7 cellular contexts compared by ENCODE assay signal in the genomic region with DNA sequence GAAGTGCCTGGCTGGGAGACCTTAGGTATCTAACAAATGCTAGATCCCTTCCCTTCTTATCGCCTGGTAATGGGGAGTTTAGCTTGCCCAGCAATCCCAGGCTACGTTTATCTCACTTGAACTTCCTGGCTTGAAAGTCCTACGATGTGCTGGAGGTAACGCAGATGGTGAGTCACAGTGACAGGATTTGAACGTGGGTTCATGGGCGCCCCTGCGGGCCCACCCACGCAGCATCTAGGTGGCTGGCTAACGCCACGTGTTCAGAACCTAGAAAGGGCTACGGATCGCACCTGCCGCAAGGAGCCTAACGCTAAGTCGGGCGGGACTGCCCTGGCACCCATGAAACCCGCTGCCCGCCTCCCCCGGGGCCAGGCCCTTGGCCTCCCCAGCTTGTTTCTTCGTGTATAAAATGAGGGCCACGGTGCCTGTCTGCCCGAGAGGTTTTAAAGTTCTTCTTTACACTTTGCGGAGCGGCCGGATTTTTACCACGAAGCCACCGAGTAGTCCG. TPM values are rescaled to one million over a fixed set of nuclear protein-coding genes. Genes with fewer than 3 reads are reported as not detected.
DNase-seq lines count a peak whose midpoint lies in the region; ATAC-seq and TF ChIP-seq lines count a peak whose summit lies in the region.

No MANE protein-coding gene starts in this region.

- H3K27ac ChIP-seq in temporal lobe (ENCODE audit: low read depth, low read length): peak overlapping the region; percentile 73

- H3K4me1 ChIP-seq in NT2/D1 (ENCODE audit: insufficient read depth, insufficient read length): peaks cover 3% of the 10 kb centered on the region
- peaks cover 32% of the 10 kb centered on the region for H3K4me1 ChIP-seq in neuron (ENCODE audit: insufficient read depth, low read length)

- peak overlapping the region; percentile 83 for H3K4me3 Mint-ChIP-seq in activated T-cell treated with anti-CD3 and anti-CD28 coated beads, Interleukin-2, amount 50 U/mL, for 4 hours

- peaks cover 3% of the 10 kb centered on the region for H3K36me3 ChIP-seq in NT2/D1 (ENCODE audit: insufficient read depth, insufficient read length, low read length)
- no peaks in the 10 kb centered on the region for H3K36me3 ChIP-seq in neuron (ENCODE audit: insufficient read depth, low read length)

- DNase-seq in NT2/D1 (ENCODE audit: low read depth, low spot score): no peak
- DNase-seq in activated T-cell treated with anti-CD3 and anti-CD28 coated beads, Interleukin-2, amount 50 U/mL, for 4 hours: peak; percentile 90
- peak; percentile 94 for DNase-seq in fibroblast of mammary gland (ENCODE audit: low read depth)

- peak overlapping the region; percentile 63 for H3K4me3 ChIP-seq in NT2/D1 (ENCODE audit: insufficient read length, low read depth)
- H3K4me3 ChIP-seq in fibroblast of mammary gland (ENCODE audit: control insufficient read depth, low read depth, low read length): peak overlapping the region; percentile 61
- peak overlapping the region; percentile 58 for H3K4me3 ChIP-seq in neuron (ENCODE audit: low read length)

- H3K9me3 Mint-ChIP-seq in activated T-cell treated with anti-CD3 and anti-CD28 coated beads, Interleukin-2, amount 50 U/mL, for 4 hours: no peaks in the 10 kb centered on the region

- H3K9me3 ChIP-seq in NT2/D1 (ENCODE audit: insufficient read depth, low read length) (no peaks in the 10 kb centered on the region), neuron (ENCODE audit: low read length) (no peaks in the 10 kb centered on the region)

- H2AFZ ChIP-seq in neuron (ENCODE audit: low read depth, low read length): peak overlapping the region; percentile 69

- no peaks in the 10 kb centered on the region for H3K36me3 Mint-ChIP-seq in activated T-cell treated with anti-CD3 and anti-CD28 coated beads, Interleukin-2, amount 50 U/mL, for 4 hours (ENCODE audit: insufficient read depth)

- no peak for TF ChIP-seq CTCF in fibroblast of mammary gland (conservative IDR thresholded peaks at IDR 0.05; ENCODE audit: control insufficient read depth, insufficient read depth, low read depth, low read length)

- peak; percentile 11 for ATAC-seq in GM18858 (IDR thresholded peaks at IDR 0.05; ENCODE audit: unreplicated experiment)
- ATAC-seq in HG02870 (IDR thresholded peaks at IDR 0.05; ENCODE audit: unreplicated experiment): peak; percentile 17
- peak; percentile 57 to 58 for ATAC-seq in activated T-cell treated with anti-CD3 and anti-CD28 coated beads, Interleukin-2, amount 50 U/mL, for 4 hours

- H3K27me3 ChIP-seq in NT2/D1 (ENCODE audit: insufficient read depth, insufficient read length) (peaks cover 56% of the 10 kb centered on the region), neuron (ENCODE audit: insufficient read depth, low read length) (no peaks in the 10 kb centered on the region)

- no peaks in the 10 kb centered on the region for H3K27me3 Mint-ChIP-seq in activated T-cell treated with anti-CD3 and anti-CD28 coated beads, Interleukin-2, amount 50 U/mL, for 4 hours (ENCODE audit: low read depth)

- H3K4me1 Mint-ChIP-seq in activated T-cell treated with anti-CD3 and anti-CD28 coated beads, Interleukin-2, amount 50 U/mL, for 4 hours (ENCODE audit: low read depth): peaks cover 80% of the 10 kb centered on the region

- H3K9ac ChIP-seq in NT2/D1 (ENCODE audit: insufficient read length, low read depth): peak overlapping the region; percentile 87

RNA-seq across cellular contexts. Expression of gene USP3, which starts 0.6 kb away (rescaled TPM):
- total RNA-seq in activated T-cell treated with anti-CD3 and anti-CD28 coated beads, Interleukin-2, amount 50 U/mL, for 4 hours: 10 to 100 TPM; 34.2 to 40.9 (median 35.5) TPM
- 58.0 TPM for total RNA-seq in temporal lobe
